Comparison of ENCODE assay signal across 11 cellular contexts in the genomic region with DNA sequence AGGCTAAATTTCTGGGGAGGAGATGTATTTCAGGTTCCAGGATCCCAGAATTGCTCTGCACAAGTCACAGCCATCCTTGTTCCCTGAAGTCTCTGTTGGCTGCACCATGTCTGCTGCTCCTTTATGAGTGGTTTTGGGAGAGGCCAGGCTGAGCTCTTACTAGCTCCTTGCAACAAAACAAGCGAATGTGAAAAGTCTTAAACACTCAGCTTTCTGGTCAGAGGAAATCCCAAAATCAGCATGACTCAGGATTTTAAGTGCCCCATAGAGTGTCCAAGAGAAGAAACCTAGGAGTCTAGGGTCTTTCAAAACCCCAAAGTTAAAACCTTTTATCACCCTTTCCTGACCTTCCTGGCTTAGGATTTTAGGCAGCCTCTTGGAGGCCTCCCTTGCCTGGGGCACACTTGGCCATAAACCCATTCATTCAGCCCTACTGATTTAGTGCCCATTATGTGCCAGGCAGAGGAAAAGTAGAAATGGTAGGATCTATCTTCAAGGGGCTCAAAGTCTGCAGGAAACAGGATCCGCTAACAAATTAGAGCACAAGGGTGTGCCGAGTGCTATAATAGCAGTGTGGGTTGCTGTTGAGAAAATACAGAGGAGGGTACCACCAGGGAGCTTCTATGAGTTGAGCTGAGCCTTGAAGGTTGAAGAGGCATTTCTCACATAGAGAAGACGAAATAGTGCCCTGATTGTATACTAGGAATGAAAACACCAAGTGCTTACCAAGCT. TPM values are rescaled to one million over a fixed set of nuclear protein-coding genes. Genes with fewer than 3 reads are reported as not detected.
A peak's percentile ranks its signal among the peaks of the same experiment; 100 is the strongest.
DNase-seq lines count a peak whose midpoint lies in the region; ATAC-seq and TF ChIP-seq lines count a peak whose summit lies in the region.
"Had no signal": no experiment of that assay in that cellular context is flagged by ENCODE, and none has a peak within 500 bp of the region (broad histone marks: within the 10 kb centered on the region; RNA-seq: fewer than 3 reads in every experiment).

No MANE protein-coding gene starts in this region.

- H3K36me3 Mint-ChIP-seq in GM23338 (ENCODE audit: low read depth) (no peaks in the 10 kb centered on the region), memory B cell (no peaks in the 10 kb centered on the region)
- no peaks in the 10 kb centered on the region for H3K36me3 Mint-ChIP-seq in activated T-helper 2 cell treated with anti-CD3 and anti-CD28 coated beads, Interferon-gamma antibody, Interleukin-2, Interleukin-4, amounts not matched to agents 10 μg/mL and 5 μg/mL and 100 μg/mL, durations not matched to agents 14 hours and 24 hours and 36 hours (ENCODE audit: low read depth)

- H3K9ac ChIP-seq in BLaER1 treated with 17β-estradiol and CSF1 and Interleukin-3, amounts not matched to agents 10 nM and 100 nM = 0 out of 22 replicates have a peak overlapping the region, but pooled peaks of 1 of the 11 experiments have one; percentile 90

- no peak for TF ChIP-seq POLR2A in upper lobe of left lung (IDR thresholded peaks at IDR 0.05)

- H3K4me3 Mint-ChIP-seq in GM23338 = peak overlapping the region; percentile 74
- H3K4me3 Mint-ChIP-seq in activated T-helper 2 cell treated with anti-CD3 and anti-CD28 coated beads, Interferon-gamma antibody, Interleukin-2, Interleukin-4, amounts not matched to agents 10 μg/mL and 5 μg/mL and 100 μg/mL, durations not matched to agents 14 hours and 24 hours and 36 hours (ENCODE audit: low read depth) = peak overlapping the region; percentile 77
- peak overlapping the region; percentile 74 for H3K4me3 Mint-ChIP-seq in memory B cell

- H3K79me2 ChIP-seq in GM23338 (replicated peaks; ENCODE audit: insufficient read depth) = no peaks in the 10 kb centered on the region

- no peaks in the 10 kb centered on the region; a peak in 2 of 22 replicates for H3K9me3 ChIP-seq in BLaER1 treated with 17β-estradiol and CSF1 and Interleukin-3, amounts not matched to agents 10 nM and 100 nM (replicated peaks in 1 of 11)
- no peaks in the 10 kb centered on the region for H3K9me3 ChIP-seq in upper lobe of left lung

- intact Hi-C loops in activated T-helper 2 cell treated with anti-CD3 and anti-CD28 coated beads, Interferon-gamma antibody, Interleukin-2, Interleukin-4, amounts not matched to agents 10 μg/mL and 5 μg/mL and 100 μg/mL, durations not matched to agents 14 hours and 24 hours and 36 hours (cut with micrococcal nuclease) = no loop called here

- no peaks in the 10 kb centered on the region for H3K9me2 ChIP-seq in GM23338 (ENCODE audit: insufficient read depth)

- no peak for DNase-seq in GM23338 (ENCODE audit: low spot score)
- DNase-seq in activated T-helper 2 cell treated with anti-CD3 and anti-CD28 coated beads, Interferon-gamma antibody, Interleukin-2, Interleukin-4, amounts not matched to agents 10 μg/mL and 5 μg/mL and 100 μg/mL, durations not matched to agents 14 hours and 24 hours and 36 hours (ENCODE audit: low spot score) = no peak
- DNase-seq in memory B cell (ENCODE audit: low spot score in 2 of 2) = no peak
- no peak for DNase-seq in upper lobe of left lung
- DNase-seq: NCI-H2029, small intestine had no signal

- peak overlapping the region in 4 of 10 experiments; percentile 55 to 78 (median 66); a peak in 6 of 20 replicates for H3K4me3 ChIP-seq in BLaER1 treated with 17β-estradiol and CSF1 and Interleukin-3, amounts not matched to agents 10 nM and 100 nM
- peak overlapping the region; percentile 73 for H3K4me3 ChIP-seq in GM23338
- no peak overlapping the region for H3K4me3 ChIP-seq in upper lobe of left lung

- H3K27me3 ChIP-seq in BLaER1 treated with 17β-estradiol and CSF1 and Interleukin-3, amounts not matched to agents 10 nM and 100 nM = peaks cover 0 to 14% (median 4%) of the 10 kb centered on the region in 11 experiments; a peak in 7 of 22 replicates
- peaks cover 10% of the 10 kb centered on the region; the same call in 1 of the 2 replicates for H3K27me3 ChIP-seq in GM23338 (ENCODE audit: insufficient read depth)
- H3K27me3 ChIP-seq in upper lobe of left lung = no peaks in the 10 kb centered on the region

- ATAC-seq in GM23338 (no peak), memory B cell (ENCODE audit: low read depth) (no peak), upper lobe of left lung (ENCODE audit: low FRiP score in 2 of 2) (no peak), HG02623 (IDR thresholded peaks at IDR 0.05; ENCODE audit: unreplicated experiment) (no peak), HG02840 (IDR thresholded peaks at IDR 0.05; ENCODE audit: low FRiP score, unreplicated experiment) (no peak), HG03039 (IDR thresholded peaks at IDR 0.05; ENCODE audit: unreplicated experiment) (no peak)

- peak overlapping the region; percentile 83 for H2AFZ ChIP-seq in GM23338

- no peak overlapping the region; the same call in 1 of the 2 replicates for H3K27ac Mint-ChIP-seq in GM23338
- H3K27ac Mint-ChIP-seq in activated T-helper 2 cell treated with anti-CD3 and anti-CD28 coated beads, Interferon-gamma antibody, Interleukin-2, Interleukin-4, amounts not matched to agents 10 μg/mL and 5 μg/mL and 100 μg/mL, durations not matched to agents 14 hours and 24 hours and 36 hours = no peak overlapping the region
- peak overlapping the region; percentile 76 for H3K27ac Mint-ChIP-seq in memory B cell

- H3K27me3 Mint-ChIP-seq in GM23338 (ENCODE audit: insufficient read depth, low read depth, poor library complexity) (peaks cover 8% of the 10 kb centered on the region), memory B cell (no peaks in the 10 kb centered on the region)
- peaks cover 3% of the 10 kb centered on the region for H3K27me3 Mint-ChIP-seq in activated T-helper 2 cell treated with anti-CD3 and anti-CD28 coated beads, Interferon-gamma antibody, Interleukin-2, Interleukin-4, amounts not matched to agents 10 μg/mL and 5 μg/mL and 100 μg/mL, durations not matched to agents 14 hours and 24 hours and 36 hours (ENCODE audit: low read depth)

- H4K20me1 ChIP-seq in BLaER1 treated with 17β-estradiol and CSF1 and Interleukin-3, amounts not matched to agents 10 nM and 100 nM = no peaks in the 10 kb centered on the region
- no peaks in the 10 kb centered on the region for H4K20me1 ChIP-seq in GM23338 (replicated peaks; ENCODE audit: insufficient read depth)

- H3K9me3 Mint-ChIP-seq in GM23338 = no peaks in the 10 kb centered on the region; the same call in 2 of the 3 replicates
- H3K9me3 Mint-ChIP-seq in activated T-helper 2 cell treated with anti-CD3 and anti-CD28 coated beads, Interferon-gamma antibody, Interleukin-2, Interleukin-4, amounts not matched to agents 10 μg/mL and 5 μg/mL and 100 μg/mL, durations not matched to agents 14 hours and 24 hours and 36 hours = no peaks in the 10 kb centered on the region
- no peaks in the 10 kb centered on the region for H3K9me3 Mint-ChIP-seq in memory B cell

- H3K4me1 Mint-ChIP-seq in GM23338 (peaks cover 28% of the 10 kb centered on the region), memory B cell (peaks cover 8% of the 10 kb centered on the region)
- H3K4me1 Mint-ChIP-seq in activated T-helper 2 cell treated with anti-CD3 and anti-CD28 coated beads, Interferon-gamma antibody, Interleukin-2, Interleukin-4, amounts not matched to agents 10 μg/mL and 5 μg/mL and 100 μg/mL, durations not matched to agents 14 hours and 24 hours and 36 hours (ENCODE audit: low read depth) = peaks cover 15% of the 10 kb centered on the region

- H3K36me3 ChIP-seq in BLaER1 treated with 17β-estradiol and CSF1 and Interleukin-3, amounts not matched to agents 10 nM and 100 nM = no peaks in the 10 kb centered on the region
- H3K36me3 ChIP-seq in GM23338 (ENCODE audit: insufficient read depth) (no peaks in the 10 kb centered on the region), upper lobe of left lung (no peaks in the 10 kb centered on the region)

- H3F3A ChIP-seq in GM23338 (replicated peaks; ENCODE audit: low read depth) = peaks cover 12% of the 10 kb centered on the region

- WGBS in upper lobe of left lung, 2 donors = 86 to 91% methylated on average over 4 of the region's 4 CpGs

- H3K4me2 ChIP-seq in BLaER1 treated with 17β-estradiol and CSF1 and Interleukin-3, amounts not matched to agents 10 nM and 100 nM = peak overlapping the region; percentile 86 to 98 (median 94); a peak in 21 of 22 replicates
- H3K4me2 ChIP-seq in GM23338 = peak overlapping the region; percentile 90

- no peak for TF ChIP-seq EP300 in upper lobe of left lung (IDR thresholded peaks at IDR 0.05)

- no peak for TF ChIP-seq CTCF in GM23338 (conservative IDR thresholded peaks at IDR 0.05; ENCODE audit: low read depth in 2 of 2)
- no peak for TF ChIP-seq CTCF in upper lobe of left lung (IDR thresholded peaks at IDR 0.05)

- H3K4me1 ChIP-seq in BLaER1 treated with 17β-estradiol and CSF1 and Interleukin-3, amounts not matched to agents 10 nM and 100 nM = peaks cover 22 to 51% (median 43%) of the 10 kb centered on the region in 10 experiments
- H3K4me1 ChIP-seq in GM23338 (ENCODE audit: insufficient read depth) = peaks cover 27% of the 10 kb centered on the region
- H3K4me1 ChIP-seq in upper lobe of left lung = peaks cover 3 to 7% (median 5%) of the 10 kb centered on the region in 4 donors

- H3K27ac ChIP-seq in BLaER1 treated with 17β-estradiol and CSF1 and Interleukin-3, amounts not matched to agents 10 nM and 100 nM = peak overlapping the region in 4 of 11 experiments; percentile 89 to 91 (median 90); a peak in 2 of 22 replicates
- H3K27ac ChIP-seq in GM23338 (ENCODE audit: low read depth) (no peak overlapping the region), upper lobe of left lung (peak overlapping the region in 2 of 4 donors; percentile 30 to 98)

RNA-seq across cellular contexts. Expression of gene SOST, which starts 36.9 kb away (rescaled TPM):
- total RNA-seq in GM23338 (2014; rRNA removed; shearing (Covaris generic)) = 0.31 TPM in 1 of 2 replicates, not detected in the other
- polyA plus RNA-seq in GM23338 (2016; fragmentation: Nextera tagmentation; extraction: Ambion mirVana) = not detected in 2 replicates
- total RNA-seq in activated T-helper 2 cell treated with anti-CD3 and anti-CD28 coated beads, Interferon-gamma antibody, Interleukin-2, Interleukin-4, amounts not matched to agents 10 μg/mL and 5 μg/mL and 100 μg/mL, durations not matched to agents 14 hours and 24 hours and 36 hours = not detected in 2 replicates
- not detected for total RNA-seq in upper lobe of left lung
- total RNA-seq: subcutaneous adipose tissue had no signal
- polyA plus RNA-seq: small intestine had no signal

RNA-seq across cellular contexts. Expression of gene DUSP3, which starts 57.1 kb away (rescaled TPM):
- total RNA-seq in GM23338 (2014; rRNA removed; shearing (Covaris generic)) = 17.5 and 22.1 TPM in 2 replicates
- 14.7 and 15.4 TPM in 2 replicates for polyA plus RNA-seq in GM23338 (2016; fragmentation: Nextera tagmentation; extraction: Ambion mirVana)
- total RNA-seq in activated T-helper 2 cell treated with anti-CD3 and anti-CD28 coated beads, Interferon-gamma antibody, Interleukin-2, Interleukin-4, amounts not matched to agents 10 μg/mL and 5 μg/mL and 100 μg/mL, durations not matched to agents 14 hours and 24 hours and 36 hours = 12.6 and 14.8 TPM in 2 replicates
- 100 to 1,000 TPM in 3 of 6 donors, 10 to 100 TPM in 3; 58.7 to 122 (median 101) TPM for total RNA-seq in upper lobe of left lung

RNA-seq across cellular contexts. Expression of gene CFAP97D1, which starts 58.5 kb away (rescaled TPM):
- 0.07 and 0.12 TPM in 2 replicates for total RNA-seq in GM23338 (2014; rRNA removed; shearing (Covaris generic))
- polyA plus RNA-seq in GM23338 (2016; fragmentation: Nextera tagmentation; extraction: Ambion mirVana) = 0.10 TPM in 1 of 2 replicates, not detected in the other
- not detected in 2 replicates for total RNA-seq in activated T-helper 2 cell treated with anti-CD3 and anti-CD28 coated beads, Interferon-gamma antibody, Interleukin-2, Interleukin-4, amounts not matched to agents 10 μg/mL and 5 μg/mL and 100 μg/mL, durations not matched to agents 14 hours and 24 hours and 36 hours
- under 1 TPM in 1 of 6 donors, not detected in 5; 0.17 TPM for total RNA-seq in upper lobe of left lung
- polyA plus RNA-seq: small intestine had no signal

RNA-seq across cellular contexts. Expression of gene MEOX1, which starts 60.0 kb away (rescaled TPM):
- not detected in 2 replicates for total RNA-seq in GM23338 (2014; rRNA removed; shearing (Covaris generic))
- polyA plus RNA-seq in GM23338 (2016; fragmentation: Nextera tagmentation; extraction: Ambion mirVana) = not detected in 2 replicates
- 1.4 and 1.8 TPM in 2 replicates for total RNA-seq in activated T-helper 2 cell treated with anti-CD3 and anti-CD28 coated beads, Interferon-gamma antibody, Interleukin-2, Interleukin-4, amounts not matched to agents 10 μg/mL and 5 μg/mL and 100 μg/mL, durations not matched to agents 14 hours and 24 hours and 36 hours
- 1 to 10 TPM in 2 of 6 donors, under 1 TPM in 1, not detected in 3; 0.98 to 3.0 (median 1.6) TPM for total RNA-seq in upper lobe of left lung
